In the genomic region with DNA sequence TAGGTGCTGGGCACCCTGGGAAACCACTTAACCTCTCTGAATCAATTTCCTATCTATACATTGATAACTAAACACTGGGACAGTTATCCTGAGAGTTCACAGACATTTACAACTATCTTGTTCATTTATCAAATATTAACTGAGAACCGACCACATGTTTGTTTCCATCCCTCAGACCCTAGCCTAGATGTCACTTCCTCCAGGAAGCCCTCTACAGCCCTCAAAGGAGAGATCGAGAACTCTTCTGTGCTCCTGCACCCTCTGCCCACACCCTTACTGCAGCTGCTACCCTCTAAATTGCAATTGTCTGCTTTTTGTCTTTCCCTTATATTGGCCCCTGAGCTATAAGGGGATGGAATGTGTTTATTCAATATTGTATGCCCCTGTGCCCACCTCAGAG, we compare ENCODE assay signal across 28 cellular contexts.
"Had no signal": no experiment of that assay in that cellular context is flagged by ENCODE, and none has a peak within 500 bp of the region (broad histone marks: within the 10 kb centered on the region; RNA-seq: fewer than 3 reads in every experiment).

No MANE protein-coding gene starts in this region.

- H3K27ac ChIP-seq: colonic mucosa, neutrophil, prostate gland, skin epidermis, tibial artery had no signal

- H3K36me3 ChIP-seq: colonic mucosa, gastroesophageal sphincter, neutrophil, prostate gland, tibial artery had no signal

- H3K9me3 ChIP-seq: colonic mucosa, gastroesophageal sphincter, neutrophil, prostate gland, tibial artery had no signal

- H3K4me3 Mint-ChIP-seq: activated B cell treated with CpG ODN at 0.5 μM for 24 hours; activated CD4-positive, alpha-beta T cell treated with anti-CD3 and anti-CD28 coated beads for 36 hours; activated T-cell treated with anti-CD3 and anti-CD28 coated beads, Interleukin-2, amount 50 U/mL, for 72 hours; immature natural killer cell; naive thymus-derived CD8-positive, alpha-beta T cell; stimulated activated effector memory CD8-positive, alpha-beta T cell treated with anti-CD3 and anti-CD28 coated beads, Interleukin-12 subunit alpha, Interleukin-12 subunit beta, amount 100 ng/mL, for 72 hours; stimulated activated naive CD8-positive, alpha-beta T cell treated with anti-CD3 and anti-CD28 coated beads, Interleukin-15, Interleukin-2, amounts not matched to agents 100 ng/mL and 50 ng/mL, for 24 hours; T-helper 2 cell treated with Interferon-gamma antibody and Interleukin-4, amounts not matched to agents 5 μg/mL and 100 μg/mL, for 36 hours had no signal

- H3K36me3 Mint-ChIP-seq: activated naive CD4-positive, alpha-beta T cell treated with anti-CD3 and anti-CD28 coated beads, Interleukin-2, amount 50 U/mL, for 72 hours; immature natural killer cell; naive thymus-derived CD8-positive, alpha-beta T cell; stimulated activated effector memory CD8-positive, alpha-beta T cell treated with anti-CD3 and anti-CD28 coated beads, Interleukin-12 subunit alpha, Interleukin-12 subunit beta, amount 100 ng/mL, for 72 hours had no signal

- DNase-seq: activated B cell treated with CpG ODN at 0.5 μM for 24 hours; activated CD4-positive, alpha-beta T cell treated with anti-CD3 and anti-CD28 coated beads for 36 hours; activated naive CD4-positive, alpha-beta T cell; activated T-cell treated with anti-CD3 and anti-CD28 coated beads for 4 hours; activated T-cell treated with anti-CD3 and anti-CD28 coated beads, Interleukin-2, amount 50 U/mL, for 72 hours; colonic mucosa; effector memory CD4-positive, alpha-beta T cell; erythroblast; head of caudate nucleus; hypothalamus; immature natural killer cell; kidney; left colon; naive thymus-derived CD8-positive, alpha-beta T cell; stimulated activated CD4-positive, alpha-beta T cell treated with anti-CD3 and anti-CD28 coated beads, Interleukin-12 subunit alpha, Interleukin-12 subunit beta, amount 100 ng/mL, for 4 hours; stimulated activated CD4-positive, alpha-beta T cell treated with anti-CD3 and anti-CD28 coated beads, Interleukin-4, amount 100 ng/mL, for 1 hour; T-helper 1 cell; tibial artery had no signal

- H3K4me1 ChIP-seq: colonic mucosa, gastroesophageal sphincter, prostate gland, tibial artery had no signal

- H3K9me3 Mint-ChIP-seq: activated B cell treated with CpG ODN at 0.5 μM for 24 hours; activated naive CD4-positive, alpha-beta T cell treated with anti-CD3 and anti-CD28 coated beads, Interleukin-2, amount 50 U/mL, for 72 hours; activated T-cell treated with anti-CD3 and anti-CD28 coated beads, Interleukin-2, amount 50 U/mL, for 72 hours; immature natural killer cell; naive thymus-derived CD8-positive, alpha-beta T cell; stimulated activated effector memory CD8-positive, alpha-beta T cell treated with anti-CD3 and anti-CD28 coated beads, Interleukin-12 subunit alpha, Interleukin-12 subunit beta, amount 100 ng/mL, for 72 hours; stimulated activated naive CD8-positive, alpha-beta T cell treated with anti-CD3 and anti-CD28 coated beads, Interleukin-15, Interleukin-2, amounts not matched to agents 100 ng/mL and 50 ng/mL, for 24 hours; T-helper 2 cell treated with Interferon-gamma antibody and Interleukin-4, amounts not matched to agents 5 μg/mL and 100 μg/mL, for 36 hours had no signal

- H3K4me1 Mint-ChIP-seq: activated B cell treated with CpG ODN at 0.5 μM for 24 hours; activated CD4-positive, alpha-beta T cell treated with anti-CD3 and anti-CD28 coated beads for 36 hours; immature natural killer cell; naive thymus-derived CD8-positive, alpha-beta T cell; stimulated activated effector memory CD8-positive, alpha-beta T cell treated with anti-CD3 and anti-CD28 coated beads, Interleukin-12 subunit alpha, Interleukin-12 subunit beta, amount 100 ng/mL, for 72 hours had no signal

- H3K27me3 ChIP-seq: colonic mucosa, gastroesophageal sphincter, neutrophil, tibial artery had no signal

- H3K27me3 Mint-ChIP-seq: activated CD4-positive, alpha-beta T cell treated with anti-CD3 and anti-CD28 coated beads for 36 hours; stimulated activated naive CD8-positive, alpha-beta T cell treated with anti-CD3 and anti-CD28 coated beads, Interleukin-15, Interleukin-2, amounts not matched to agents 100 ng/mL and 50 ng/mL, for 24 hours had no signal

- H3K4me3 ChIP-seq: colonic mucosa, gastroesophageal sphincter, prostate gland, skin epidermis, tibial artery had no signal

- H3K27ac Mint-ChIP-seq: activated B cell treated with CpG ODN at 0.5 μM for 24 hours; activated CD4-positive, alpha-beta T cell treated with anti-CD3 and anti-CD28 coated beads for 36 hours; activated T-cell treated with anti-CD3 and anti-CD28 coated beads, Interleukin-2, amount 50 U/mL, for 72 hours; immature natural killer cell; stimulated activated effector memory CD8-positive, alpha-beta T cell treated with anti-CD3 and anti-CD28 coated beads, Interleukin-12 subunit alpha, Interleukin-12 subunit beta, amount 100 ng/mL, for 72 hours; stimulated activated naive CD8-positive, alpha-beta T cell treated with anti-CD3 and anti-CD28 coated beads, Interleukin-15, Interleukin-2, amounts not matched to agents 100 ng/mL and 50 ng/mL, for 24 hours; T-helper 2 cell treated with Interferon-gamma antibody and Interleukin-4, amounts not matched to agents 5 μg/mL and 100 μg/mL, for 36 hours had no signal

- ATAC-seq: activated CD4-positive, alpha-beta T cell treated with anti-CD3 and anti-CD28 coated beads for 36 hours; activated naive CD4-positive, alpha-beta T cell treated with anti-CD3 and anti-CD28 coated beads, Interleukin-2, amount 50 U/mL, for 72 hours; activated T-cell treated with anti-CD3 and anti-CD28 coated beads, Interleukin-2, amount 50 U/mL, for 72 hours; gastroesophageal sphincter; left colon; naive thymus-derived CD8-positive, alpha-beta T cell; sciatic nerve had no signal

- FAIRE-seq: bronchial epithelial cell, kidney had no signal
